Comparison of ENCODE assay signal across 8 cellular contexts in the genomic region with DNA sequence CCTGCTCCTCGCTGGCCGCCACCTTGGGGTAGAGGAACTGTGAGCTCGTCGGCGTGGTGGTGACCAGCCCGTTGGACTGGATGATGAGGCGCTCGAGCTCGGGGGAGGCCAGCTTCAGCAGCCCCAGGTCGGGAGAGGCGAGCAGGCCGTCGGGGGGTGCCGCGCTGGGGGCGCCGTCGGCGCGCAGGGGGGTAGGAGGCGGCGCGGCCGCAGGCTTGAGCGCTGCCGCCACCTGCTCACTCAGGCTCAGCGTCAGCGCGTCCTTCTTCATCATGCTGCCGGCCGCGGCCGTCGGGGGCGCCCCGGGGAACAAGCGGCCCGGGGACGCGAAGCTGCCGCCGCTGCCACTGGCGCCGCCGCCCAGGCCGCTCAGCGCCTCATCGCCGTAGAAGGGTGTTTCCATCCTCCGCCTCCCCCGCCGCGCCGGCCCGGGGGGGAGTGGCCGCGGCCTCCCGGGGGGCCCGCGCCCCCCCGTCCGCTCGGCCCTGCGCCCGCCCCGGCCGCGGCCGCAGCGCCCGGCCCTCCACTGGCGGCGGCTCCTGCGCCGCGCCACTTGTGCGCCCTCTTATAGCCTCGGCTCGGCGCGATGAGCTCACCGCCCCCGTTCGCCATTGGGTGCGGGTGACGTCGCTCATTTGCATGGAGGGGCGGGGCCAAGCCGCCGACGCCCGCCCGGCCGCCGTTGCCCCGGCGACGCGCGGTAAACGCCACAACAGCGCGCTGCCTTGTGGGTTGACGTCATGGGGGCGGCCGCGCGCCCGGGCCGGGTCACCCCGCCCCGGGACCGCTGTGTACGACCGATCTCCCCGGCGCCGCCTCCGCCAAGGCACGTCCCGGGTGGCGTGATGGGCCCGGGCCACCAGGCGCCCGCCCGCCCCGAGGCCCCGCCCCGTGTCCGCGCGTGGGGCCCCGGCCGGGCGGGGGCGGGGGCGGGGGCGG. TPM values are rescaled to one million over a fixed set of nuclear protein-coding genes. Genes with fewer than 3 reads are reported as not detected.
A peak's percentile ranks its signal among the peaks of the same experiment; 100 is the strongest.
DNase-seq lines count a peak whose midpoint lies in the region; ATAC-seq, FAIRE-seq and TF ChIP-seq lines count a peak whose summit lies in the region.

JUND (minus strand) TSS at position 541 of the 939 bp plus-strand sequence; CDS start at position 403, 138 bp downstream.

- H3K4me3 ChIP-seq in right atrium auricular region = peak within 1 kb of the TSS; percentile 92 to 100

- no peak for FAIRE-seq in urothelium cell line (lab: Jason Lieb, UNC)

- intact Hi-C loops in T-helper 2 cell treated with Interferon-gamma antibody and Interleukin-4, amounts not matched to agents 100 ng/mL and 5 ng/mL, for 36 hours (cut with micrococcal nuclease) = loop anchor here (1.0 kb wide), 1 partner anchor 9 kb away; no protein-coding TSS in a partner anchor

- TF ChIP-seq CTCF in right atrium auricular region (IDR thresholded peaks at IDR 0.05) = peak in 1 of 2 donors; percentile 35

- no peaks in the 10 kb centered on the region for H3K9me3 ChIP-seq in right atrium auricular region

- H3K27me3 ChIP-seq in right atrium auricular region = no peaks in the 10 kb centered on the region

- peaks cover 0 to 46% of the 10 kb centered on the region in 2 donors for H3K4me1 ChIP-seq in right atrium auricular region

- DNase-seq in NCI-H187 (lab: John Stamatoyannopoulos, UW) (peak; percentile 59 to 88), anterior cingulate cortex (lab: John Stamatoyannopoulos, UW) (peak; percentile 69 to 99 (median 97)), right atrium auricular region (ENCODE audit: low spot score) (peak; percentile 99), pulmonary artery endothelial cell (ENCODE audit: low read depth, low spot score) (peak; percentile 86), urothelium cell line (ENCODE audit: low spot score) (peak; percentile 94)

- peak within 1 kb of the TSS; percentile 99 for H3K27ac ChIP-seq in right atrium auricular region

- ATAC-seq in GM18502 (IDR thresholded peaks at IDR 0.05; ENCODE audit: poor library complexity, unreplicated experiment) (peak; percentile 69), HG02938 (IDR thresholded peaks at IDR 0.05; ENCODE audit: unreplicated experiment) (peak; percentile 49)

- H3K36me3 ChIP-seq in right atrium auricular region = peaks cover 23% of the 10 kb centered on the region

RNA-seq across cellular contexts. Expression of gene JUND, which starts in this region (rescaled TPM):
- total RNA-seq in T-helper 2 cell treated with Interferon-gamma antibody and Interleukin-4, amounts not matched to agents 100 ng/mL and 5 ng/mL, for 36 hours = 292 and 308 TPM in 2 replicates
- total RNA-seq in right atrium auricular region (100 to 1,000 TPM; 240 to 420 TPM), pulmonary artery endothelial cell (124 and 131 TPM in 2 replicates)

Comparison
In these comparisons a context has a peak if more than half of its experiments do, and no peak if none do; other contexts are left out.
1. Peak in every context shown above with its lines: DNase-seq, ATAC-seq, H3K4me3 ChIP-seq and H3K27ac ChIP-seq.